11 cellular contexts compared by ENCODE assay signal in genomic region chr13:114037674-114038073, GRCh38.
"Had no signal": no experiment of that assay in that cellular context is flagged by ENCODE, and none has a peak within 500 bp of the region (broad histone marks: within the 10 kb centered on the region; RNA-seq: fewer than 3 reads in every experiment).

No MANE protein-coding gene starts in this region.

- H3K27me3 ChIP-seq: body of pancreas, heart right ventricle, neutrophil, SJSA1 had no signal

- H3K9me3 Mint-ChIP-seq: type B pancreatic cell had no signal

- H3K4me1 Mint-ChIP-seq: activated CD8-positive, alpha-beta memory T cell treated with anti-CD3 and anti-CD28 coated beads, Interleukin-2, amount 10 ng/mL, durations not matched to agents 7 days and 5 days had no signal

- ATAC-seq: activated CD8-positive, alpha-beta memory T cell treated with anti-CD3 and anti-CD28 coated beads, Interleukin-2, amount 10 ng/mL, durations not matched to agents 7 days and 5 days; body of pancreas; esophagus mucosa had no signal

- H3K9me3 ChIP-seq: body of pancreas, heart right ventricle, neutrophil, SJSA1 had no signal

- H3K4me3 Mint-ChIP-seq: activated CD8-positive, alpha-beta memory T cell treated with anti-CD3 and anti-CD28 coated beads, Interleukin-2, amount 10 ng/mL, durations not matched to agents 7 days and 5 days; type B pancreatic cell had no signal

- H3K27me3 Mint-ChIP-seq: activated CD8-positive, alpha-beta memory T cell treated with anti-CD3 and anti-CD28 coated beads, Interleukin-2, amount 10 ng/mL, durations not matched to agents 7 days and 5 days; type B pancreatic cell had no signal

- H3K4me1 ChIP-seq: body of pancreas had no signal

- H3K4me3 ChIP-seq: body of pancreas, heart right ventricle, SJSA1, skin epidermis had no signal

- H3K27ac ChIP-seq: body of pancreas, neutrophil, SJSA1 had no signal

- H3K36me3 Mint-ChIP-seq: activated CD8-positive, alpha-beta memory T cell treated with anti-CD3 and anti-CD28 coated beads, Interleukin-2, amount 10 ng/mL, durations not matched to agents 7 days and 5 days; type B pancreatic cell had no signal

- H3K27ac Mint-ChIP-seq: activated CD8-positive, alpha-beta memory T cell treated with anti-CD3 and anti-CD28 coated beads, Interleukin-2, amount 10 ng/mL, durations not matched to agents 7 days and 5 days; type B pancreatic cell had no signal

- DNase-seq: activated CD4-positive, alpha-beta T cell treated with anti-CD3 and anti-CD28 coated beads, Interleukin-2, amount 50 U/mL, for 4 hours; activated CD4-positive, CD25-positive, alpha-beta regulatory T cell treated with anti-CD3 and anti-CD28 coated beads, Interleukin-2, amount 50 U/mL, for 72 hours; activated CD8-positive, alpha-beta memory T cell treated with anti-CD3 and anti-CD28 coated beads, Interleukin-2, amount 10 ng/mL, durations not matched to agents 7 days and 5 days; body of pancreas; dermis blood vessel endothelial cell had no signal
